ENCODE assay signal across 1 cellular context in genomic region chr17:51224615-51225262, GRCh38.
TF ChIP-seq lines count a peak whose summit lies in the region.

No MANE protein-coding gene starts in this region.

TF ChIP-seq in SK-N-SH, 30 proteins besides CTCF, POLR2A, EP300 and RAD21:
- TF ChIP-seq USF2 (IDR thresholded peaks at IDR 0.05; ENCODE audit: borderline replicate concordance, low read depth, low read length) (no peak), RCOR1 (IDR thresholded peaks at IDR 0.05; ENCODE audit: low read length) (no peak), CHD2 (IDR thresholded peaks at IDR 0.05; ENCODE audit: low read length, partially characterized antibody) (no peak), ELF1 (IDR thresholded peaks at IDR 0.05) (no peak), RXRA (IDR thresholded peaks at IDR 0.05; ENCODE audit: borderline replicate concordance, low read depth) (no peak)
- TF ChIP-seq, protein P1, sequence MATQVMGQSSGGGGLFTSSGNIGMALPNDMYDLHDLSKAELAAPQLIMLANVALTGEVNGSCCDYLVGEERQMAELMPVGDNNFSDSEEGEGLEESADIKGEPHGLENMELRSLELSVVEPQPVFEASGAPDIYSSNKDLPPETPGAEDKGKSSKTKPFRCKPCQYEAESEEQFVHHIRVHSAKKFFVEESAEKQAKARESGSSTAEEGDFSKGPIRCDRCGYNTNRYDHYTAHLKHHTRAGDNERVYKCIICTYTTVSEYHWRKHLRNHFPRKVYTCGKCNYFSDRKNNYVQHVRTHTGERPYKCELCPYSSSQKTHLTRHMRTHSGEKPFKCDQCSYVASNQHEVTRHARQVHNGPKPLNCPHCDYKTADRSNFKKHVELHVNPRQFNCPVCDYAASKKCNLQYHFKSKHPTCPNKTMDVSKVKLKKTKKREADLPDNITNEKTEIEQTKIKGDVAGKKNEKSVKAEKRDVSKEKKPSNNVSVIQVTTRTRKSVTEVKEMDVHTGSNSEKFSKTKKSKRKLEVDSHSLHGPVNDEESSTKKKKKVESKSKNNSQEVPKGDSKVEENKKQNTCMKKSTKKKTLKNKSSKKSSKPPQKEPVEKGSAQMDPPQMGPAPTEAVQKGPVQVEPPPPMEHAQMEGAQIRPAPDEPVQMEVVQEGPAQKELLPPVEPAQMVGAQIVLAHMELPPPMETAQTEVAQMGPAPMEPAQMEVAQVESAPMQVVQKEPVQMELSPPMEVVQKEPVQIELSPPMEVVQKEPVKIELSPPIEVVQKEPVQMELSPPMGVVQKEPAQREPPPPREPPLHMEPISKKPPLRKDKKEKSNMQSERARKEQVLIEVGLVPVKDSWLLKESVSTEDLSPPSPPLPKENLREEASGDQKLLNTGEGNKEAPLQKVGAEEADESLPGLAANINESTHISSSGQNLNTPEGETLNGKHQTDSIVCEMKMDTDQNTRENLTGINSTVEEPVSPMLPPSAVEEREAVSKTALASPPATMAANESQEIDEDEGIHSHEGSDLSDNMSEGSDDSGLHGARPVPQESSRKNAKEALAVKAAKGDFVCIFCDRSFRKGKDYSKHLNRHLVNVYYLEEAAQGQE (IDR thresholded peaks at IDR 0.05; ENCODE audit: low read depth, low read length) = no peak
